ENCODE assay signal across 37 cellular contexts in the genomic region with DNA sequence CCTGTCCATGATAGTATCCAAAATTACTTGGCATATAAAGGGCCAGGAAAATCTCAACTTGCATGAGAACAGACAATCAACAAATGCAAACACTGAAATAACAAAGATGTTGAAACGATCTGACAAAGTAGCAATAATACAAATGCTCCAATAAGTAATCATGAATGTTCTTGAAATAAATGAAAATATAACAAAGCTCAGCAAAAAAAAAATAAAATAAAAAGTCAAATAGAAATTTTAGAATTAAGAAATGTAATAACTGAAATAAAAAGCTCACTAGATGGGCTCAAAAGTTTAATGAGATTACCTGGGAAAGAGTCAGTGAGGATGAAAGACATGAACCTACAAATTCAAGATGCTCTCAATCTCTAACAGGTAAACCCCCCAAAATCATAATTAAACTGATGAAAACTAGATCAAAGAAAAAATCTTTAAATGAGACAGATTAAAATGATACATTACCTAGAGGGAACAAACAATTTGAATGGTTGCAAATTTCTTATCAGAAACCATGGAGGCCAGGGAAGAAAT.
"Had no signal": no experiment of that assay in that cellular context is flagged by ENCODE, and none has a peak within 500 bp of the region (broad histone marks: within the 10 kb centered on the region; RNA-seq: fewer than 3 reads in every experiment).

No MANE protein-coding gene starts in this region.

- FAIRE-seq: bronchial epithelial cell, TTC549 had no signal

- H3K4me3 ChIP-seq: ascending aorta, cardiac muscle cell had no signal

- H3K4me1 Mint-ChIP-seq: activated B cell treated with CpG ODN at 0.5 μM for 24 hours; activated CD4-positive, alpha-beta T cell treated with anti-CD3 and anti-CD28 coated beads, Interleukin-2, amount 10 ng/mL, durations not matched to agents 24 days and 14 days; activated naive CD4-positive, alpha-beta T cell treated with anti-CD3 and anti-CD28 coated beads, Interleukin-2, amount 10 ng/mL, durations not matched to agents 7 days and 5 days; activated naive CD4-positive, alpha-beta T cell treated with anti-CD3 and anti-CD28 coated beads, Interleukin-2, amount 50 U/mL, for 24 hours; activated naive CD8-positive, alpha-beta T cell treated with anti-CD3 and anti-CD28 coated beads, Interleukin-2, amount 10 ng/mL, durations not matched to agents 7 days and 5 days; activated naive CD8-positive, alpha-beta T cell treated with anti-CD3 and anti-CD28 coated beads, Interleukin-2, amount 50 U/mL, for 24 hours; activated T-helper 17 cell treated with anti-CD3 and anti-CD28 coated beads, Interleukin-2, amount 50 U/mL, for 72 hours; central memory CD8-positive, alpha-beta T cell had no signal

- H3K27me3 ChIP-seq: ascending aorta, cardiac muscle cell had no signal

- H3K27ac Mint-ChIP-seq: activated B cell treated with CpG ODN at 0.5 μM for 24 hours; activated CD4-positive, alpha-beta memory T cell treated with anti-CD3 and anti-CD28 coated beads for 36 hours; activated CD4-positive, alpha-beta T cell treated with anti-CD3 and anti-CD28 coated beads, Interleukin-2, amount 10 ng/mL, durations not matched to agents 24 days and 14 days; activated CD8-positive, alpha-beta T cell treated with anti-CD3 and anti-CD28 coated beads for 36 hours; activated naive CD4-positive, alpha-beta T cell treated with anti-CD3 and anti-CD28 coated beads, Interleukin-2, amount 10 ng/mL, durations not matched to agents 7 days and 5 days; activated naive CD4-positive, alpha-beta T cell treated with anti-CD3 and anti-CD28 coated beads, Interleukin-2, amount 50 U/mL, for 24 hours; activated naive CD8-positive, alpha-beta T cell; activated naive CD8-positive, alpha-beta T cell treated with anti-CD3 and anti-CD28 coated beads, Interleukin-2, amount 10 ng/mL, durations not matched to agents 7 days and 5 days; activated naive CD8-positive, alpha-beta T cell treated with anti-CD3 and anti-CD28 coated beads, Interleukin-2, amount 50 U/mL, for 24 hours; activated T-cell treated with anti-CD3 and anti-CD28 coated beads, Interleukin-2, amount 50 U/mL, for 72 hours; activated T-helper 1 cell treated with anti-CD3 and anti-CD28 coated beads, Interleukin-12 subunit alpha, Interleukin-12 subunit beta, Interleukin-2, Interleukin-4 antibody, amounts not matched to agents 30 ng/mL and 10 ng/mL and 1 ng/mL, durations not matched to agents 14 hours and 24 hours and 36 hours; activated T-helper 17 cell treated with anti-CD3 and anti-CD28 coated beads, Interleukin-2, amount 50 U/mL, for 72 hours; brain; T-helper 2 cell treated with Interferon-gamma antibody and Interleukin-4, amounts not matched to agents 5 μg/mL and 100 μg/mL, for 36 hours had no signal

- ATAC-seq: activated CD8-positive, alpha-beta T cell treated with anti-CD3 and anti-CD28 coated beads for 36 hours; activated naive CD8-positive, alpha-beta T cell treated with anti-CD3 and anti-CD28 coated beads, Interleukin-2, amount 50 U/mL, for 24 hours; activated T-cell treated with anti-CD3 and anti-CD28 coated beads, Interleukin-2, amount 50 U/mL, for 4 hours; activated T-cell treated with anti-CD3 and anti-CD28 coated beads, Interleukin-2, amount 50 U/mL, for 72 hours; activated T-helper 17 cell treated with anti-CD3 and anti-CD28 coated beads, Interleukin-2, amount 50 U/mL, for 72 hours had no signal

- H3K4me3 Mint-ChIP-seq: activated B cell treated with CpG ODN at 0.5 μM for 24 hours; activated CD4-positive, alpha-beta memory T cell treated with anti-CD3 and anti-CD28 coated beads for 36 hours; activated CD4-positive, alpha-beta T cell treated with anti-CD3 and anti-CD28 coated beads, Interleukin-2, amount 10 ng/mL, durations not matched to agents 24 days and 14 days; activated CD8-positive, alpha-beta T cell treated with anti-CD3 and anti-CD28 coated beads for 36 hours; activated naive CD4-positive, alpha-beta T cell treated with anti-CD3 and anti-CD28 coated beads, Interleukin-2, amount 10 ng/mL, durations not matched to agents 7 days and 5 days; activated naive CD4-positive, alpha-beta T cell treated with anti-CD3 and anti-CD28 coated beads, Interleukin-2, amount 50 U/mL, for 24 hours; activated naive CD8-positive, alpha-beta T cell; activated naive CD8-positive, alpha-beta T cell treated with anti-CD3 and anti-CD28 coated beads, Interleukin-2, amount 10 ng/mL, durations not matched to agents 7 days and 5 days; activated naive CD8-positive, alpha-beta T cell treated with anti-CD3 and anti-CD28 coated beads, Interleukin-2, amount 50 U/mL, for 24 hours; activated T-cell treated with anti-CD3 and anti-CD28 coated beads, Interleukin-2, amount 50 U/mL, for 4 hours; activated T-cell treated with anti-CD3 and anti-CD28 coated beads, Interleukin-2, amount 50 U/mL, for 72 hours; activated T-helper 1 cell treated with anti-CD3 and anti-CD28 coated beads, Interleukin-12 subunit alpha, Interleukin-12 subunit beta, Interleukin-2, Interleukin-4 antibody, amounts not matched to agents 30 ng/mL and 10 ng/mL and 1 ng/mL, durations not matched to agents 14 hours and 24 hours and 36 hours; activated T-helper 17 cell treated with anti-CD3 and anti-CD28 coated beads, Interleukin-2, amount 50 U/mL, for 72 hours; brain; central memory CD8-positive, alpha-beta T cell; T-helper 2 cell treated with Interferon-gamma antibody and Interleukin-4, amounts not matched to agents 5 μg/mL and 100 μg/mL, for 36 hours had no signal

- H3K36me3 Mint-ChIP-seq: activated CD4-positive, alpha-beta memory T cell treated with anti-CD3 and anti-CD28 coated beads for 36 hours; activated naive CD4-positive, alpha-beta T cell treated with anti-CD3 and anti-CD28 coated beads, Interleukin-2, amount 10 ng/mL, durations not matched to agents 7 days and 5 days; activated naive CD4-positive, alpha-beta T cell treated with anti-CD3 and anti-CD28 coated beads, Interleukin-2, amount 50 U/mL, for 24 hours; activated naive CD8-positive, alpha-beta T cell treated with anti-CD3 and anti-CD28 coated beads, Interleukin-2, amount 10 ng/mL, durations not matched to agents 7 days and 5 days had no signal

- H3K36me3 ChIP-seq: ascending aorta, cardiac muscle cell had no signal

- H3K27ac ChIP-seq: ascending aorta, cardiac muscle cell, VCaP had no signal

- DNase-seq: activated B cell treated with CpG ODN at 0.5 μM for 24 hours; activated CD4-positive, alpha-beta memory T cell treated with anti-CD3 and anti-CD28 coated beads for 36 hours; activated CD4-positive, alpha-beta T cell treated with anti-CD3 and anti-CD28 coated beads for 4 hours; activated CD4-positive, alpha-beta T cell treated with anti-CD3 and anti-CD28 coated beads, Interleukin-2, amount 10 ng/mL, durations not matched to agents 24 days and 14 days; activated CD4-positive, alpha-beta T cell treated with anti-CD3 and anti-CD28 coated beads, Interleukin-2, amount 50 U/mL, for 1 hour; activated CD4-positive, alpha-beta T cell treated with anti-CD3 and anti-CD28 coated beads, Interleukin-2, amount 50 U/mL, for 4 hours; activated CD4-positive, CD25-positive, alpha-beta regulatory T cell treated with anti-CD3 and anti-CD28 coated beads, Interleukin-2, amount 50 U/mL, for 72 hours; activated CD8-positive, alpha-beta memory T cell treated with anti-CD3 and anti-CD28 coated beads, Interleukin-2, amount 50 U/mL, for 4 hours; activated CD8-positive, alpha-beta T cell treated with anti-CD3 and anti-CD28 coated beads for 36 hours; activated effector memory CD4-positive, alpha-beta T cell treated with Interleukin-2 at 50 U/mL for 16 hours; activated gamma-delta T cell; activated naive CD4-positive, alpha-beta T cell treated with anti-CD3 and anti-CD28 coated beads, Interleukin-2, amount 10 ng/mL, durations not matched to agents 7 days and 5 days; activated naive CD4-positive, alpha-beta T cell treated with Interleukin-2 at 50 U/mL for 16 hours; activated naive CD8-positive, alpha-beta T cell treated with anti-CD3 and anti-CD28 coated beads, Interleukin-2, amount 10 ng/mL, durations not matched to agents 7 days and 5 days; activated naive CD8-positive, alpha-beta T cell treated with anti-CD3 and anti-CD28 coated beads, Interleukin-2, amount 50 U/mL, for 24 hours; activated T-cell treated with anti-CD3 and anti-CD28 coated beads for 4 hours; activated T-cell treated with anti-CD3 and anti-CD28 coated beads, Interleukin-2, amount 50 U/mL, for 1 hour; activated T-cell treated with anti-CD3 and anti-CD28 coated beads, Interleukin-2, amount 50 U/mL, for 4 hours; activated T-cell treated with anti-CD3 and anti-CD28 coated beads, Interleukin-2, amount 50 U/mL, for 72 hours; amygdala; anterior cingulate cortex; caudate nucleus; cerebellar nuclear complex; T-helper 2 cell; T-helper 9 cell had no signal

- H3K4me1 ChIP-seq: ascending aorta had no signal

- H3K27me3 Mint-ChIP-seq: activated CD4-positive, alpha-beta T cell treated with anti-CD3 and anti-CD28 coated beads, Interleukin-2, amount 10 ng/mL, durations not matched to agents 24 days and 14 days; activated naive CD4-positive, alpha-beta T cell treated with anti-CD3 and anti-CD28 coated beads, Interleukin-2, amount 10 ng/mL, durations not matched to agents 7 days and 5 days; activated naive CD8-positive, alpha-beta T cell treated with anti-CD3 and anti-CD28 coated beads, Interleukin-2, amount 10 ng/mL, durations not matched to agents 7 days and 5 days had no signal
